Comparison of ENCODE assay signal across 8 cellular contexts in the genomic region with DNA sequence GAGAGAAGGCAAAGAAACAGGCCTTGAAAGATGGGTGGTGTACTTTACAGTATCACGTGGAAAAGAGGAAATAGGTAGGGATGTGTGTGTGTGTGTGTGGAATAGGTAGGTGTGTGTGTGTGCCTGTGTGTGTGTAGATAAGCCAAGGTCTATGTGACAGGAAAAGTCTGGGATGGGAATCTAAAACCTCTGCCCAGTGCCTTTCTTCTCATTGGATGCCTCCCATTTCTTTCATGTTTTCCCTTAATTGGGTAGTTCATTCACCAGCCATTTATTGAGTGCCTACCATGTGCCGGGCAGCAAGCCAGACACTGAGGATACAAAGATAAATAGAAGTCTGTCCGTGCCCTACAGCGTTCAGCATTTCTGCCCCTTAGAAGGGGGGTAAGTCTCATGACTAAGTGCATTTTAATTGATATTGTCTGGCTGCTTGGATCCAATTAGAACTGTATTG. TPM values are rescaled to one million over a fixed set of nuclear protein-coding genes. Genes with fewer than 3 reads are reported as not detected.
DNase-seq lines count a peak whose midpoint lies in the region; ATAC-seq, FAIRE-seq and TF ChIP-seq lines count a peak whose summit lies in the region.

No MANE protein-coding gene starts in this region.

- H3K4me1 Mint-ChIP-seq in memory B cell, result peaks cover 20% of the 10 kb centered on the region

- H3K36me3 Mint-ChIP-seq in memory B cell, result peaks cover 2% of the 10 kb centered on the region

- no peak for FAIRE-seq in bronchial epithelial cell (lab: Jason Lieb, UNC)

- H3K36me3 ChIP-seq in bronchial epithelial cell (ENCODE audit: control insufficient read depth, insufficient read depth, low read length), result peaks cover 2% of the 10 kb centered on the region
- H3K36me3 ChIP-seq in uterus, result no peaks in the 10 kb centered on the region

- H3K9me3 ChIP-seq in uterus, result no peaks in the 10 kb centered on the region

- intact Hi-C loops in uterus (cut with DNase I; ENCODE audit: low total_unique reads), result no loop called here

- TF ChIP-seq POLR2A in uterus (IDR thresholded peaks at IDR 0.05), result no peak

- peak overlapping the region in 1 of 2 donors; percentile 92 for H3K27ac ChIP-seq in uterus

- H3K27me3 ChIP-seq in bronchial epithelial cell (ENCODE audit: control insufficient read depth, insufficient read depth, low read length), result no peaks in the 10 kb centered on the region
- no peaks in the 10 kb centered on the region for H3K27me3 ChIP-seq in uterus

- no peak for ATAC-seq in memory B cell (ENCODE audit: low read depth)

- H3K4me3 Mint-ChIP-seq in memory B cell, result peak overlapping the region; percentile 99

- TF ChIP-seq CTCF in AG10803 (conservative IDR thresholded peaks at IDR 0.05; ENCODE audit: low read length) (no peak), bronchial epithelial cell (IDR thresholded peaks at IDR 0.05; ENCODE audit: insufficient read depth, low read length, severe bottlenecking) (no peak), uterus (IDR thresholded peaks at IDR 0.05) (no peak)

- H3K27me3 Mint-ChIP-seq in memory B cell, result no peaks in the 10 kb centered on the region

- no peaks in the 10 kb centered on the region for H3K9me3 Mint-ChIP-seq in memory B cell

- peaks cover 5 to 6% of the 10 kb centered on the region in 2 donors for H3K4me1 ChIP-seq in uterus

- H3K27ac Mint-ChIP-seq in memory B cell, result peak overlapping the region; percentile 96

- H3K4me3 ChIP-seq in AG10803 (ENCODE audit: low read length) (peak overlapping the region; percentile 99), bronchial epithelial cell (ENCODE audit: low read depth, low read length) (peak overlapping the region; percentile 96), uterus (peak overlapping the region; percentile 56 to 97)
- H3K4me3 ChIP-seq in Jurkat, Clone E6-1 (ENCODE audit: low read length), result peak overlapping the region; percentile 99

- DNase-seq in AG10803 (ENCODE audit: low read depth) (peak; percentile 25), bronchial epithelial cell (ENCODE audit: low read depth) (peak; percentile 45), memory B cell (ENCODE audit: low spot score in 2 of 2) (no peak), uterus (no peak), HPDE6-E6E7 (ENCODE audit: extremely low spot score) (no peak), NCI-H510A (lab: John Stamatoyannopoulos, UW) (no peak)
- no peak for DNase-seq in Jurkat, Clone E6-1 (ENCODE audit: low read depth, low spot score)
- DNase-seq in activated CD4-positive, alpha-beta T cell treated with anti-CD3 and anti-CD28 coated beads for 1 hour, result no peak

RNA-seq across cellular contexts. Expression of gene URM1, which starts 1.0 kb away (rescaled TPM):
- polyA plus RNA-seq in Jurkat, Clone E6-1 (2012; ENCODE audit: insufficient read depth, insufficient read length), result 83.5 TPM
- total RNA-seq in bronchial epithelial cell (17.9 and 23.0 TPM in 2 replicates), uterus (10 to 100 TPM in 3 of 4 donors, 1 to 10 TPM in 1; 6.7 to 32.0 (median 22.4) TPM)

RNA-seq across cellular contexts. Expression of gene SLC27A4, which starts 31.9 kb away (rescaled TPM):
- polyA plus RNA-seq in Jurkat, Clone E6-1 (2012; ENCODE audit: insufficient read depth, insufficient read length), result 22.1 TPM
- 19.7 and 34.8 TPM in 2 replicates for total RNA-seq in bronchial epithelial cell
- 10 to 100 TPM in 2 of 4 donors, 1 to 10 TPM in 2; 4.6 to 22.7 (median 9.5) TPM for total RNA-seq in uterus

RNA-seq across cellular contexts. Expression of gene CERCAM, which starts 48.4 kb away (rescaled TPM):
- polyA plus RNA-seq in Jurkat, Clone E6-1 (2012; ENCODE audit: insufficient read depth, insufficient read length), result 15.0 TPM
- total RNA-seq in bronchial epithelial cell (12.4 and 28.2 TPM in 2 replicates), uterus (10 to 100 TPM; 25.1 to 70.7 (median 39.8) TPM)

RNA-seq across cellular contexts. Expression of gene COQ4, which starts 49.6 kb away (rescaled TPM):
- 34.2 TPM for polyA plus RNA-seq in Jurkat, Clone E6-1 (2012; ENCODE audit: insufficient read depth, insufficient read length)
- total RNA-seq in bronchial epithelial cell (24.7 and 28.8 TPM in 2 replicates), uterus (10 to 100 TPM in 3 of 4 donors, 1 to 10 TPM in 1; 3.2 to 37.9 (median 29.6) TPM)

RNA-seq across cellular contexts. Expression of gene TRUB2, which starts 50.0 kb away (rescaled TPM):
- polyA plus RNA-seq in Jurkat, Clone E6-1 (2012; ENCODE audit: insufficient read depth, insufficient read length), result 60.9 TPM
- 18.8 and 19.2 TPM in 2 replicates for total RNA-seq in bronchial epithelial cell
- total RNA-seq in uterus, result 10 to 100 TPM in 2 of 4 donors, 1 to 10 TPM in 1, under 1 TPM in 1; 0.29 to 14.0 (median 9.7) TPM

Comparison
In these comparisons a context has a peak if more than half of its experiments do, and no peak if none do; other contexts are left out.
1. DNase-seq: peak in AG10803 (single experiment) and bronchial epithelial cell (single experiment); none in Jurkat, Clone E6-1 (single experiment), memory B cell (0 of 2), uterus (0 of 2), HPDE6-E6E7 (single experiment), activated CD4-positive, alpha-beta T cell treated with anti-CD3 and anti-CD28 coated beads for 1 hour (single experiment) and NCI-H510A (single experiment).
2. Peak in every context shown above with its lines, with median percentiles within 50 percentile points of each other: H3K4me3 ChIP-seq.